In the genomic region with DNA sequence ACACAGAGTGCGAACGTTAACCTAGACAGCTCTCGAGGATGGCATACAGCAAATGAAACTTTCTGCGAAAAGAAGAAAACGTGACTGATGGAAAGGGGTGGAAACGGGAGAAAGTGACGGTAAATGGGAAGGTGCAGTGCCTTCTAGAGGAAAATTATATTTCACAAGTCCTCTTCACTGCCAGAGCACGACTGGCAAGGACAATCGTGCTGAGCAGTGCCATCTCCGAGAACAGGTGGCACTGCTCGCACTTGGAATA, we compare ENCODE assay signal across 8 cellular contexts. TPM values are rescaled to one million over a fixed set of nuclear protein-coding genes. Genes with fewer than 3 reads are reported as not detected.
DNase-seq lines count a peak whose midpoint lies in the region; ATAC-seq and TF ChIP-seq lines count a peak whose summit lies in the region.

No MANE protein-coding gene starts in this region.

- H3K9ac ChIP-seq in mammary epithelial cell (ENCODE audit: insufficient read depth, low read length): peak overlapping the region; percentile 95

- CTCF ChIA-PET in mammary epithelial cell (lab: Charles Lee; ENCODE audit: low non-redundant PET): no interaction called here

- no peak for TF ChIP-seq POLR2A in vagina (IDR thresholded peaks at IDR 0.05)

- peaks cover 0 to 70% (median 33%) of the 10 kb centered on the region in 9 donors for H3K4me1 ChIP-seq in heart right ventricle
- H3K4me1 ChIP-seq in mammary epithelial cell (ENCODE audit: insufficient read depth, low read length): peaks cover 14% of the 10 kb centered on the region
- H3K4me1 ChIP-seq in lung (ENCODE audit: control insufficient read depth in 2 of 2, insufficient read depth in 2 of 2, low read length in 2 of 2): peaks cover 19 to 21% of the 10 kb centered on the region in 2 donors
- H3K4me1 ChIP-seq in vagina: peaks cover 33% of the 10 kb centered on the region

- WGBS in heart right ventricle, 2 donors: 1% methylated on average over 11 of the region's 11 CpGs
- WGBS in mammary epithelial cell (ENCODE audit: low coverage, missing lambda C conversion rate): 0% methylated on average over 10 of the region's 11 CpGs
- WGBS in lung, 2 donors: 0 to 1% methylated on average over 11 of the region's 11 CpGs

- in situ Hi-C loops in mammary epithelial cell (cut with MboI; ENCODE audit: low sequenced_read_pairs in 2 of 2): no loop called here

- peak overlapping the region; percentile 83 to 97 (median 93) for H3K27ac ChIP-seq in heart right ventricle
- peak overlapping the region; percentile 86 for H3K27ac ChIP-seq in mammary epithelial cell (ENCODE audit: insufficient read depth, low read depth, low read length)
- H3K27ac ChIP-seq in lung (ENCODE audit: low read depth in 1 of 2, low read length in 1 of 2): peak overlapping the region; percentile 94 to 99
- H3K27ac ChIP-seq in vagina: peak overlapping the region; percentile 89

- H3K36me3 ChIP-seq in heart right ventricle: peaks cover 0 to 45% (median 8%) of the 10 kb centered on the region in 9 donors
- H3K36me3 ChIP-seq in mammary epithelial cell (ENCODE audit: insufficient read depth, low read length): peaks cover 4% of the 10 kb centered on the region
- peaks cover 0 to 3% of the 10 kb centered on the region in 2 donors for H3K36me3 ChIP-seq in lung (ENCODE audit: control insufficient read depth in 2 of 2, insufficient read depth in 2 of 2, low read length in 2 of 2)
- no peaks in the 10 kb centered on the region for H3K36me3 ChIP-seq in vagina

- ATAC-seq in heart right ventricle (peak in 1 of 8 donors; percentile 10), left ventricle myocardium superior (no peak), lung (ENCODE audit: insufficient read depth, low FRiP score) (no peak), GM21529 (IDR thresholded peaks at IDR 0.05; ENCODE audit: unreplicated experiment) (no peak), GM21528 (IDR thresholded peaks at IDR 0.05; ENCODE audit: low FRiP score, unreplicated experiment) (no peak)

- peak overlapping the region; percentile 67 to 98 (median 84) for H3K4me3 ChIP-seq in heart right ventricle
- peak overlapping the region; percentile 89 to 98 (median 96) for H3K4me3 ChIP-seq in mammary epithelial cell (replicated peaks in 1 of 3; ENCODE audit: insufficient read depth in 1 of 3, low read depth in 2 of 3, low read length in 3 of 3)
- peak overlapping the region; percentile 85 for H3K4me3 ChIP-seq in lung
- peak overlapping the region; percentile 77 to 88 for H3K4me3 ChIP-seq in vagina

- TF ChIP-seq CTCF in heart right ventricle (IDR thresholded peaks at IDR 0.05) (peak in 1 of 9 donors; percentile 13), mammary epithelial cell (conservative IDR thresholded peaks at IDR 0.05 in 1 of 2, IDR thresholded peaks at IDR 0.05 in 1 of 2; ENCODE audit: extremely low read depth in 1 of 2, insufficient read depth in 1 of 2, low read depth in 1 of 2, low read length in 2 of 2) (no peak), lung (IDR thresholded peaks at IDR 0.05; ENCODE audit: control extremely low read depth, extremely low read depth) (no peak), vagina (IDR thresholded peaks at IDR 0.05) (no peak), GM20000 (IDR thresholded peaks at IDR 0.05; ENCODE audit: extremely low read depth, missing control alignments) (no peak)

- peak overlapping the region; percentile 90 for H3K4me2 ChIP-seq in mammary epithelial cell (ENCODE audit: insufficient read depth, low read depth, low read length)

- DNase-seq in heart right ventricle (no peak), left ventricle myocardium superior (no peak), mammary epithelial cell (no peak), lung (ENCODE audit: low spot score) (no peak), vagina (ENCODE audit: extremely low spot score in 2 of 2) (no peak), GM20000 (ENCODE audit: low spot score) (no peak)

- H3K27me3 ChIP-seq in heart right ventricle (no peaks in the 10 kb centered on the region), mammary epithelial cell (ENCODE audit: insufficient read depth, low read length) (no peaks in the 10 kb centered on the region), lung (ENCODE audit: control insufficient read depth, insufficient read depth) (no peaks in the 10 kb centered on the region), vagina (no peaks in the 10 kb centered on the region)

- dilution Hi-C loops in mammary epithelial cell (cut with HindIII; ENCODE audit: low sequenced_read_pairs): no loop called here

- BruUV-seq in mammary epithelial cell (replicated peaks; lab: Mats Ljungman, UMichigan): TSS peak; percentile 57

- peak overlapping the region; percentile 84 for H2AFZ ChIP-seq in mammary epithelial cell (ENCODE audit: low read depth, low read length)

- H3K9me3 ChIP-seq in heart right ventricle (no peaks in the 10 kb centered on the region), mammary epithelial cell (replicated peaks; ENCODE audit: insufficient read depth, low read length) (no peaks in the 10 kb centered on the region), lung (ENCODE audit: control insufficient read depth in 2 of 2, insufficient read depth in 1 of 2, low read length in 1 of 2) (no peaks in the 10 kb centered on the region), vagina (no peaks in the 10 kb centered on the region)

- no peaks in the 10 kb centered on the region for H4K20me1 ChIP-seq in mammary epithelial cell (ENCODE audit: insufficient read depth, low read length)

- intact Hi-C loops in heart right ventricle (cut with DNase I) (loop anchor here in 3 of 10 donors (5.0 kb wide), 2 partner anchors 131 to 161 kb away; a partner anchor contains a TSS), left ventricle myocardium superior (cut with micrococcal nuclease) (no loop called here), mammary epithelial cell (cut with micrococcal nuclease) (loop anchor here (1.0 to 5.0 kb wide), 2 partner anchors 8 to 131 kb away; a partner anchor contains a TSS), vagina (cut with DNase I) (no loop called here)

- H3K79me2 ChIP-seq in mammary epithelial cell (ENCODE audit: insufficient read depth, low read length): peaks cover 33% of the 10 kb centered on the region

RNA-seq across cellular contexts. Expression of a gene that starts 0.4 kb away (rescaled TPM):
- total RNA-seq in heart right ventricle (100 to 1,000 TPM in 1 of 10 donors, 10 to 100 TPM in 9; 35.9 to 438 (median 52.4) TPM), left ventricle myocardium superior (38.3 TPM), mammary epithelial cell (10 to 100 TPM; 56.2 to 56.5 TPM), lung (10 to 100 TPM; 72.4 to 80.1 TPM), vagina (35.6 TPM)
- polyA plus RNA-seq in heart right ventricle (10 to 100 TPM in 1 of 2 donors, 1 to 10 TPM in 1; 8.9 to 14.6 TPM), mammary epithelial cell (31.9 TPM), lung (10 to 100 TPM; 21.6 to 75.9 TPM)
- polyA minus RNA-seq in mammary epithelial cell: 69.8 TPM
